ENCODE assay signal across 11 cellular contexts in the genomic region with DNA sequence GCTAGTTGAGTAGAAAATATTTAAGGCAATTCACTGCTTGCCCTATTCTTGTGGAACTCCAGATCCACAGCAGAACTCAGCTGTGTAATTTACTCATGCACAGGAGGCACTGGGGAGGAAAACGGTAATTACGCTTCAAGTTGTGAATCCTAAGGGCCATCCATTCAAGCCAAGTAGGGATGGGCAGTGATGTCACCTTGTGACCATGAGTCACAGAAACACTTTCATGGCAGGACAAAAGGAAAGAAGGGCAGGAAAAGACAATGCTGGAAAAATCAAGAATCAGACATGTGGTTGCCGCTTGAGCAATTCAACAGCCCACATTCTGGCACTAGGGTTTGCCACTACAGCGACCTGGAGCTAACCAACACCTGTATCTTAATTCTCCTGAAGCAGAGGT. TPM values are rescaled to one million over a fixed set of nuclear protein-coding genes. Genes with fewer than 3 reads are reported as not detected.
DNase-seq lines count a peak whose midpoint lies in the region; ATAC-seq and TF ChIP-seq lines count a peak whose summit lies in the region.
"Had no signal": no experiment of that assay in that cellular context is flagged by ENCODE, and none has a peak within 500 bp of the region (broad histone marks: within the 10 kb centered on the region; RNA-seq: fewer than 3 reads in every experiment).

No MANE protein-coding gene starts in this region.

- H3K4me3 Mint-ChIP-seq in CD4-positive, alpha-beta memory T cell: peak overlapping the region in 7 of 8 donors; percentile 33 to 99 (median 65)
- H3K4me3 Mint-ChIP-seq in IgD-negative memory B cell (peak overlapping the region; percentile 13 to 100 (median 34)), mesothelial cell of epicardium (peak overlapping the region; percentile 39)

- H3K27me3 Mint-ChIP-seq in CD4-positive, alpha-beta memory T cell: peaks cover under 1 to 7% of the 10 kb centered on the region in 2 donors
- H3K27me3 Mint-ChIP-seq in IgD-negative memory B cell (no peaks in the 10 kb centered on the region), mesothelial cell of epicardium (ENCODE audit: low read depth) (peaks cover 9% of the 10 kb centered on the region)

- no peaks in the 10 kb centered on the region for H3K9me3 ChIP-seq in CD4-positive, alpha-beta memory T cell (ENCODE audit: control insufficient read depth in 1 of 2, low read length in 2 of 2)
- H3K9me3 ChIP-seq: neutrophil had no signal

- H3K9me3 Mint-ChIP-seq in CD4-positive, alpha-beta memory T cell: no peaks in the 10 kb centered on the region
- no peaks in the 10 kb centered on the region for H3K9me3 Mint-ChIP-seq in IgD-negative memory B cell
- H3K9me3 Mint-ChIP-seq in mesothelial cell of epicardium: no peaks in the 10 kb centered on the region
- H3K9me3 Mint-ChIP-seq: T-helper 1 cell treated with Interleukin-12 subunit alpha and Interleukin-12 subunit beta and Interleukin-4 antibody, amounts not matched to agents 30 μg/mL and 1 μg/mL, for 36 hours had no signal

- peaks cover 0 to 9% of the 10 kb centered on the region in 2 donors for H3K36me3 Mint-ChIP-seq in CD4-positive, alpha-beta memory T cell
- no peaks in the 10 kb centered on the region for H3K36me3 Mint-ChIP-seq in IgD-negative memory B cell
- no peaks in the 10 kb centered on the region for H3K36me3 Mint-ChIP-seq in mesothelial cell of epicardium

- CTCF ChIA-PET in CD4-positive, alpha-beta memory T cell (lab: Charles Lee; ENCODE audit: partially characterized antibody): interaction anchor here (4.1 kb wide), 1 partner anchor 14 kb away, joined by 47 read pairs; no protein-coding TSS in a partner anchor

- intact Hi-C loops in CD4-positive, alpha-beta memory T cell (cut with micrococcal nuclease): loop anchor here (5.0 to 10.0 kb wide), 3 partner anchors 281 to 1264 kb away; no protein-coding TSS in a partner anchor

- no peak for ATAC-seq in foreskin keratinocyte
- ATAC-seq: stimulated activated naive CD8-positive, alpha-beta T cell treated with anti-CD3 and anti-CD28 coated beads, Interleukin-15, Interleukin-2, amounts not matched to agents 100 U/mL and 50 U/mL, for 24 hours had no signal

- TF ChIP-seq CTCF in mesothelial cell of epicardium (IDR thresholded peaks at IDR 0.05; ENCODE audit: unreplicated experiment) (no peak), foreskin keratinocyte (conservative IDR thresholded peaks at IDR 0.05) (no peak)

- H3K27me3 ChIP-seq in CD4-positive, alpha-beta memory T cell (ENCODE audit: insufficient read depth, low read length): no peaks in the 10 kb centered on the region
- H3K27me3 ChIP-seq in foreskin keratinocyte: no peaks in the 10 kb centered on the region

- POLR2A ChIA-PET in CD4-positive, alpha-beta memory T cell (lab: Charles Lee; ENCODE audit: partially characterized antibody): no interaction called here

- no peak overlapping the region for H3K4me3 ChIP-seq in CD4-positive, alpha-beta memory T cell (ENCODE audit: low read length in 2 of 2)

- H3K27ac Mint-ChIP-seq in CD4-positive, alpha-beta memory T cell: peak overlapping the region in 5 of 7 donors; percentile 54 to 90 (median 67)
- H3K27ac Mint-ChIP-seq in IgD-negative memory B cell: no peak overlapping the region
- H3K27ac Mint-ChIP-seq in mesothelial cell of epicardium: no peak overlapping the region

- H3K36me3 ChIP-seq in CD4-positive, alpha-beta memory T cell (ENCODE audit: insufficient read depth, low read length): no peaks in the 10 kb centered on the region
- H3K36me3 ChIP-seq: neutrophil had no signal

- H3K4me1 ChIP-seq in CD4-positive, alpha-beta memory T cell (ENCODE audit: insufficient read depth, low read length): peaks cover 36% of the 10 kb centered on the region
- peaks cover 7% of the 10 kb centered on the region for H3K4me1 ChIP-seq in foreskin keratinocyte

- peaks cover 28 to 46% (median 36%) of the 10 kb centered on the region in 4 donors for H3K4me1 Mint-ChIP-seq in CD4-positive, alpha-beta memory T cell
- H3K4me1 Mint-ChIP-seq in IgD-negative memory B cell (peaks cover 25 to 27% (median 25%) of the 10 kb centered on the region in 3 donors), mesothelial cell of epicardium (peaks cover 23% of the 10 kb centered on the region)

- no peak for DNase-seq in CD4-positive, alpha-beta memory T cell
- peak; percentile 17 for DNase-seq in astrocyte of the hippocampus (ENCODE audit: low read depth, low spot score)
- DNase-seq in mesothelial cell of epicardium (ENCODE audit: low spot score in 2 of 2, unreplicated experiment in 2 of 2): no peak
- no peak for DNase-seq in COLO829 (ENCODE audit: low spot score)
- DNase-seq in stimulated activated CD4-positive, alpha-beta T cell treated with anti-CD3 and anti-CD28 coated beads, Interleukin-4, amount 100 ng/mL, for 1 hour: no peak
- DNase-seq in activated effector memory CD4-positive, alpha-beta T cell treated with anti-CD3 and anti-CD28 coated beads, Interleukin-2, amount 50 U/mL, for 16 hours: no peak
- no peak for DNase-seq in foreskin keratinocyte
- DNase-seq: stimulated activated naive CD8-positive, alpha-beta T cell treated with anti-CD3 and anti-CD28 coated beads, Interleukin-15, Interleukin-2, amounts not matched to agents 100 U/mL and 50 U/mL, for 24 hours had no signal

- no peak overlapping the region for H3K27ac ChIP-seq in CD4-positive, alpha-beta memory T cell (ENCODE audit: low read depth, low read length)
- H3K27ac ChIP-seq in foreskin keratinocyte: no peak overlapping the region
- H3K27ac ChIP-seq: neutrophil had no signal

RNA-seq across cellular contexts. Expression of gene PAQR3, which starts 1.4 kb away (rescaled TPM):
- 10 to 100 TPM; 10.2 to 12.1 TPM for total RNA-seq in CD4-positive, alpha-beta memory T cell
- 1 to 10 TPM; 7.1 to 7.9 TPM for polyA plus RNA-seq in CD4-positive, alpha-beta memory T cell
- polyA plus RNA-seq in IgD-negative memory B cell (6.4 TPM), foreskin keratinocyte (5.7 and 6.7 TPM in 2 replicates)
- total RNA-seq in mesothelial cell of epicardium (18.0 to 21.2 TPM (median 19.8 TPM) in 3 replicates), foreskin keratinocyte (19.9 and 20.7 TPM in 2 replicates)

Comparison
In these comparisons a context has a peak if more than half of its experiments do, and no peak if none do; other contexts are left out.
1. H3K27ac Mint-ChIP-seq: peak in CD4-positive, alpha-beta memory T cell (5 of 7); none in IgD-negative memory B cell (0 of 3) and mesothelial cell of epicardium (single experiment).
2. Peak in every context shown above with its lines, with median percentiles within 50 percentile points of each other: H3K4me3 Mint-ChIP-seq.